In the genomic region with DNA sequence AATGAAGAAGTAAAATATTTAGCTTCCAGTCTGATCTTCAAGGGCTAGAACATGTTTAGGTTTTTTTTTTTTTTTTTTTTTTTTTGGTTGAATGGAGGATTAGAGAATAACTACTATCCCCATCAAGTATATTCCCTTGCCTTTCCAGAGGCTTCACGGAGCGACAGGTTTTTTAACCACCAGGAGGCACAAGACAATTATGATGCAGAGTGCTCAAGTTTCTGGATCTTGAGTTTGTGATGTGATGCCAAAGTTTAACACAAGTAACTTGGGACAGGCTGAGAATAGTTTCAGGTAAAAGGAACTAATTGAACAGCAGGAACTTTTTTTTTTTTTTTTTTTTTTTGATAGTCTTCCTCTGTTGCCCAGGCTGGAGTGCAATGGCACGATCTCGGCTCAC, we compare ENCODE assay signal across 9 cellular contexts. TPM values are rescaled to one million over a fixed set of nuclear protein-coding genes. Genes with fewer than 3 reads are reported as not detected.
DNase-seq lines count a peak whose midpoint lies in the region; ATAC-seq and TF ChIP-seq lines count a peak whose summit lies in the region.
"Had no signal": no experiment of that assay in that cellular context is flagged by ENCODE, and none has a peak within 500 bp of the region (broad histone marks: within the 10 kb centered on the region; RNA-seq: fewer than 3 reads in every experiment).

No MANE protein-coding gene starts in this region.

- no peaks in the 10 kb centered on the region for H3K9me3 ChIP-seq in adrenal gland (replicated peaks in 1 of 3)

- H3K4me1 ChIP-seq in adrenal gland (replicated peaks in 1 of 2) = peaks cover 0 to 9% of the 10 kb centered on the region in 2 donors

- no peaks in the 10 kb centered on the region for H3K27me3 ChIP-seq in adrenal gland

- H3K4me1 Mint-ChIP-seq in activated CD4-positive, alpha-beta T cell treated with anti-CD3 and anti-CD28 coated beads, Interleukin-2, amount 10 ng/mL, durations not matched to agents 24 days and 14 days = peaks cover 5% of the 10 kb centered on the region

- H3K27ac Mint-ChIP-seq in activated CD4-positive, alpha-beta T cell treated with anti-CD3 and anti-CD28 coated beads, Interleukin-2, amount 10 ng/mL, durations not matched to agents 24 days and 14 days = no peak overlapping the region

- peak; percentile 51 for DNase-seq in activated CD4-positive, alpha-beta T cell treated with anti-CD3 and anti-CD28 coated beads, Interleukin-2, amount 10 ng/mL, durations not matched to agents 24 days and 14 days
- DNase-seq in activated CD4-positive, alpha-beta T cell treated with anti-CD3 and anti-CD28 coated beads for 4 hours = no peak
- DNase-seq in fibroblast of the aortic adventitia (ENCODE audit: low read depth) = no peak
- peak; percentile 17 for DNase-seq in superior temporal gyrus (ENCODE audit: extremely low spot score)
- DNase-seq in hypothalamus (lab: John Stamatoyannopoulos, UW) = no peak
- DNase-seq in adrenal gland = no peak
- DNase-seq: NCI-H1436 had no signal

- peak; percentile 20 for TF ChIP-seq CTCF in fibroblast of the aortic adventitia (IDR thresholded peaks at IDR 0.05; ENCODE audit: insufficient read depth, low read length)
- TF ChIP-seq CTCF in adrenal gland (IDR thresholded peaks at IDR 0.05) = peak in 3 of 6 experiments; percentile 7 to 17 (median 9)

- no peak overlapping the region for H3K4me3 Mint-ChIP-seq in activated CD4-positive, alpha-beta T cell treated with anti-CD3 and anti-CD28 coated beads, Interleukin-2, amount 10 ng/mL, durations not matched to agents 24 days and 14 days

- ATAC-seq in SK-N-SH treated with all-trans-retinoic acid at 6 μM for 48 hours (peak; percentile 21; the same call in 2 of the 3 replicates), GM21528 (IDR thresholded peaks at IDR 0.05; ENCODE audit: low FRiP score, unreplicated experiment) (no peak)

- no peak overlapping the region for H3K4me3 ChIP-seq in fibroblast of the aortic adventitia (ENCODE audit: low read depth, low read length)
- H3K4me3 ChIP-seq in adrenal gland = no peak overlapping the region

- WGBS in adrenal gland, 4 donors = 72 to 91% (median 86%) methylated on average over 4 of the region's 4 CpGs

- no peak overlapping the region for H3K27ac ChIP-seq in adrenal gland

- H3K9me3 Mint-ChIP-seq in activated CD4-positive, alpha-beta T cell treated with anti-CD3 and anti-CD28 coated beads, Interleukin-2, amount 10 ng/mL, durations not matched to agents 24 days and 14 days = no peaks in the 10 kb centered on the region

- TF ChIP-seq POLR2A in adrenal gland (IDR thresholded peaks at IDR 0.05) = no peak

- H3K27me3 Mint-ChIP-seq in activated CD4-positive, alpha-beta T cell treated with anti-CD3 and anti-CD28 coated beads, Interleukin-2, amount 10 ng/mL, durations not matched to agents 24 days and 14 days = no peaks in the 10 kb centered on the region

- H3K36me3 ChIP-seq in adrenal gland (replicated peaks in 1 of 2) = peaks cover 0 to 23% of the 10 kb centered on the region in 2 donors

- intact Hi-C loops in activated CD4-positive, alpha-beta T cell treated with anti-CD3 and anti-CD28 coated beads, Interleukin-2, amount 10 ng/mL, durations not matched to agents 24 days and 14 days (cut with micrococcal nuclease) = loop anchor here (2.0 kb wide), 2 partner anchors 17 to 535 kb away; no protein-coding TSS in a partner anchor
- intact Hi-C loops in adrenal gland (cut with DNase I) = loop anchor here in 1 of 2 donors (10.0 kb wide), 2 partner anchors 159 to 531 kb away; no protein-coding TSS in a partner anchor

- H3K36me3 Mint-ChIP-seq in activated CD4-positive, alpha-beta T cell treated with anti-CD3 and anti-CD28 coated beads, Interleukin-2, amount 10 ng/mL, durations not matched to agents 24 days and 14 days (ENCODE audit: low read depth) = peaks cover 30% of the 10 kb centered on the region

TF ChIP-seq in SK-N-SH treated with all-trans-retinoic acid at 6 μM for 48 hours, 23 proteins besides CTCF, POLR2A, EP300 and RAD21:
- TF ChIP-seq, protein P1, sequence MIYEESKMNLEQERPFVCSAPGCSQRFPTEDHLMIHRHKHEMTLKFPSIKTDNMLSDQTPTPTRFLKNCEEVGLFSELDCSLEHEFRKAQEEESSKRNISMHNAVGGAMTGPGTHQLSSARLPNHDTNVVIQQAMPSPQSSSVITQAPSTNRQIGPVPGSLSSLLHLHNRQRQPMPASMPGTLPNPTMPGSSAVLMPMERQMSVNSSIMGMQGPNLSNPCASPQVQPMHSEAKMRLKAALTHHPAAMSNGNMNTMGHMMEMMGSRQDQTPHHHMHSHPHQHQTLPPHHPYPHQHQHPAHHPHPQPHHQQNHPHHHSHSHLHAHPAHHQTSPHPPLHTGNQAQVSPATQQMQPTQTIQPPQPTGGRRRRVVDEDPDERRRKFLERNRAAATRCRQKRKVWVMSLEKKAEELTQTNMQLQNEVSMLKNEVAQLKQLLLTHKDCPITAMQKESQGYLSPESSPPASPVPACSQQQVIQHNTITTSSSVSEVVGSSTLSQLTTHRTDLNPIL (CRISPR knock-in tag; IDR thresholded peaks at IDR 0.05; ENCODE audit: low read depth) = no peak
- TF ChIP-seq, protein P2, sequence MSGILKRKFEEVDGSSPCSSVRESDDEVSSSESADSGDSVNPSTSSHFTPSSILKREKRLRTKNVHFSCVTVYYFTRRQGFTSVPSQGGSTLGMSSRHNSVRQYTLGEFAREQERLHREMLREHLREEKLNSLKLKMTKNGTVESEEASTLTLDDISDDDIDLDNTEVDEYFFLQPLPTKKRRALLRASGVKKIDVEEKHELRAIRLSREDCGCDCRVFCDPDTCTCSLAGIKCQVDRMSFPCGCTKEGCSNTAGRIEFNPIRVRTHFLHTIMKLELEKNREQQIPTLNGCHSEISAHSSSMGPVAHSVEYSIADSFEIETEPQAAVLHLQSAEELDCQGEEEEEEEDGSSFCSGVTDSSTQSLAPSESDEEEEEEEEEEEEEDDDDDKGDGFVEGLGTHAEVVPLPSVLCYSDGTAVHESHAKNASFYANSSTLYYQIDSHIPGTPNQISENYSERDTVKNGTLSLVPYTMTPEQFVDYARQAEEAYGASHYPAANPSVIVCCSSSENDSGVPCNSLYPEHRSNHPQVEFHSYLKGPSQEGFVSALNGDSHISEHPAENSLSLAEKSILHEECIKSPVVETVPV (CRISPR knock-in tag; IDR thresholded peaks at IDR 0.05) = no peak
- no peak for TF ChIP-seq ZFP3 (CRISPR knock-in tag; IDR thresholded peaks at IDR 0.05)
- no peak for TF ChIP-seq BACH2 (CRISPR knock-in tag; IDR thresholded peaks at IDR 0.05; ENCODE audit: borderline replicate concordance)
- no peak for TF ChIP-seq ZC3H10 (CRISPR knock-in tag; IDR thresholded peaks at IDR 0.05)
- TF ChIP-seq ARNTL (CRISPR knock-in tag; IDR thresholded peaks at IDR 0.05; ENCODE audit: borderline replicate concordance, low read depth) = no peak
- no peak for TF ChIP-seq ZFP30 (CRISPR knock-in tag; IDR thresholded peaks at IDR 0.05)
- no peak for TF ChIP-seq ZNF70 (CRISPR knock-in tag; IDR thresholded peaks at IDR 0.05)
- no peak for TF ChIP-seq ZNF565 (CRISPR knock-in tag; conservative IDR thresholded peaks at IDR 0.05; ENCODE audit: low read depth)
- no peak for TF ChIP-seq TOX (CRISPR knock-in tag; IDR thresholded peaks at IDR 0.05; ENCODE audit: borderline replicate concordance)
- TF ChIP-seq SNAI2 (CRISPR knock-in tag; IDR thresholded peaks at IDR 0.05) = no peak
- no peak for TF ChIP-seq TCF4 (CRISPR knock-in tag; IDR thresholded peaks at IDR 0.05; ENCODE audit: borderline replicate concordance)
- no peak for TF ChIP-seq GLIS3 (CRISPR knock-in tag; IDR thresholded peaks at IDR 0.05)
- TF ChIP-seq CSDC2 (CRISPR knock-in tag; IDR thresholded peaks at IDR 0.05) = no peak
- no peak for TF ChIP-seq PPARA (CRISPR knock-in tag; IDR thresholded peaks at IDR 0.05; ENCODE audit: borderline replicate concordance)
- no peak for TF ChIP-seq ZNF8 (CRISPR knock-in tag; IDR thresholded peaks at IDR 0.05)
- no peak for TF ChIP-seq ESRRG (CRISPR knock-in tag; IDR thresholded peaks at IDR 0.05)
- TF ChIP-seq OSR1 (CRISPR knock-in tag; IDR thresholded peaks at IDR 0.05) = no peak
- no peak for TF ChIP-seq RARB (CRISPR knock-in tag; IDR thresholded peaks at IDR 0.05)
- TF ChIP-seq, protein P3, sequence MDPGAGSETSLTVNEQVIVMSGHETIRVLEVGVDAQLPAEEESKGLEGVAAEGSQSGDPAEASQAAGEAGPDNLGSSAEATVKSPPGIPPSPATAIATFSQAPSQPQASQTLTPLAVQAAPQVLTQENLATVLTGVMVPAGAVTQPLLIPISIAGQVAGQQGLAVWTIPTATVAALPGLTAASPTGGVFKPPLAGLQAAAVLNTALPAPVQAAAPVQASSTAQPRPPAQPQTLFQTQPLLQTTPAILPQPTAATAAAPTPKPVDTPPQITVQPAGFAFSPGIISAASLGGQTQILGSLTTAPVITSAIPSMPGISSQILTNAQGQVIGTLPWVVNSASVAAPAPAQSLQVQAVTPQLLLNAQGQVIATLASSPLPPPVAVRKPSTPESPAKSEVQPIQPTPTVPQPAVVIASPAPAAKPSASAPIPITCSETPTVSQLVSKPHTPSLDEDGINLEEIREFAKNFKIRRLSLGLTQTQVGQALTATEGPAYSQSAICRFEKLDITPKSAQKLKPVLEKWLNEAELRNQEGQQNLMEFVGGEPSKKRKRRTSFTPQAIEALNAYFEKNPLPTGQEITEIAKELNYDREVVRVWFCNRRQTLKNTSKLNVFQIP (CRISPR knock-in tag; IDR thresholded peaks at IDR 0.05; ENCODE audit: borderline replicate concordance, low read depth) = no peak

RNA-seq across cellular contexts. Expression of a gene that starts 30.3 kb away (rescaled TPM):
- 214 TPM in 2 replicates for total RNA-seq in activated CD4-positive, alpha-beta T cell treated with anti-CD3 and anti-CD28 coated beads, Interleukin-2, amount 10 ng/mL, durations not matched to agents 24 days and 14 days
- total RNA-seq in fibroblast of the aortic adventitia (ENCODE audit: low replicate concordance) (136 and 190 TPM in 2 replicates), adrenal gland (100 to 1,000 TPM; 114 to 261 (median 173) TPM)
- 100 to 1,000 TPM in 1 of 3 donors, 10 to 100 TPM in 2; 32.1 to 142 (median 54.6) TPM for polyA plus RNA-seq in adrenal gland

Comparison
In these comparisons a context has a peak if more than half of its experiments do, and no peak if none do; other contexts are left out.
1. DNase-seq: peak in activated CD4-positive, alpha-beta T cell treated with anti-CD3 and anti-CD28 coated beads, Interleukin-2, amount 10 ng/mL, durations not matched to agents 24 days and 14 days (single experiment) and superior temporal gyrus (single experiment); none in activated CD4-positive, alpha-beta T cell treated with anti-CD3 and anti-CD28 coated beads for 4 hours (0 of 2), fibroblast of the aortic adventitia (single experiment), hypothalamus (0 of 51) and adrenal gland (0 of 7).